Comparison of ENCODE assay signal across 35 cellular contexts in genomic region chr13:112152846-112153245, GRCh38.
"Had no signal": no experiment of that assay in that cellular context is flagged by ENCODE, and none has a peak within 500 bp of the region (broad histone marks: within the 10 kb centered on the region; RNA-seq: fewer than 3 reads in every experiment).

No MANE protein-coding gene starts in this region.

- H3K4me1 ChIP-seq: ascending aorta had no signal

- H3K4me3 Mint-ChIP-seq: activated B cell treated with CpG ODN at 0.5 μM for 24 hours; activated CD4-positive, alpha-beta memory T cell treated with anti-CD3 and anti-CD28 coated beads for 36 hours; activated CD4-positive, alpha-beta T cell treated with anti-CD3 and anti-CD28 coated beads, Interleukin-2, amount 10 ng/mL, durations not matched to agents 24 days and 14 days; activated CD8-positive, alpha-beta memory T cell treated with anti-CD3 and anti-CD28 coated beads, Interleukin-2, amount 10 ng/mL, durations not matched to agents 7 days and 5 days; activated CD8-positive, alpha-beta T cell treated with anti-CD3 and anti-CD28 coated beads, Interleukin-2, amount 10 ng/mL, durations not matched to agents 7 days and 5 days; activated naive CD4-positive, alpha-beta T cell treated with anti-CD3 and anti-CD28 coated beads, Interleukin-2, amount 10 ng/mL, durations not matched to agents 7 days and 5 days; activated naive CD4-positive, alpha-beta T cell treated with anti-CD3 and anti-CD28 coated beads, Interleukin-2, amount 50 U/mL, for 24 hours; activated naive CD8-positive, alpha-beta T cell; activated naive CD8-positive, alpha-beta T cell treated with anti-CD3 and anti-CD28 coated beads, Interleukin-2, amount 10 ng/mL, durations not matched to agents 7 days and 5 days; activated naive CD8-positive, alpha-beta T cell treated with anti-CD3 and anti-CD28 coated beads, Interleukin-2, amount 50 U/mL, for 24 hours; activated T-cell treated with anti-CD3 and anti-CD28 coated beads, Interleukin-2, amount 50 U/mL, for 24 hours; brain; T-helper 1 cell treated with Interleukin-12 subunit alpha and Interleukin-12 subunit beta and Interleukin-4 antibody, amounts not matched to agents 30 μg/mL and 1 μg/mL, for 36 hours; T-helper 2 cell treated with Interferon-gamma antibody and Interleukin-4, amounts not matched to agents 5 μg/mL and 100 μg/mL, for 36 hours had no signal

- H3K4me1 Mint-ChIP-seq: activated B cell treated with CpG ODN at 0.5 μM for 24 hours; activated CD4-positive, alpha-beta T cell treated with anti-CD3 and anti-CD28 coated beads, Interleukin-2, amount 10 ng/mL, durations not matched to agents 24 days and 14 days; activated CD8-positive, alpha-beta memory T cell treated with anti-CD3 and anti-CD28 coated beads, Interleukin-2, amount 10 ng/mL, durations not matched to agents 7 days and 5 days; activated naive CD4-positive, alpha-beta T cell treated with anti-CD3 and anti-CD28 coated beads, Interleukin-2, amount 10 ng/mL, durations not matched to agents 7 days and 5 days; activated naive CD4-positive, alpha-beta T cell treated with anti-CD3 and anti-CD28 coated beads, Interleukin-2, amount 50 U/mL, for 24 hours; activated naive CD8-positive, alpha-beta T cell treated with anti-CD3 and anti-CD28 coated beads, Interleukin-2, amount 10 ng/mL, durations not matched to agents 7 days and 5 days; activated naive CD8-positive, alpha-beta T cell treated with anti-CD3 and anti-CD28 coated beads, Interleukin-2, amount 50 U/mL, for 24 hours had no signal

- H3K27ac Mint-ChIP-seq: activated B cell treated with CpG ODN at 0.5 μM for 24 hours; activated CD4-positive, alpha-beta memory T cell treated with anti-CD3 and anti-CD28 coated beads for 36 hours; activated CD4-positive, alpha-beta T cell treated with anti-CD3 and anti-CD28 coated beads, Interleukin-2, amount 10 ng/mL, durations not matched to agents 24 days and 14 days; activated CD8-positive, alpha-beta memory T cell treated with anti-CD3 and anti-CD28 coated beads, Interleukin-2, amount 10 ng/mL, durations not matched to agents 7 days and 5 days; activated CD8-positive, alpha-beta T cell treated with anti-CD3 and anti-CD28 coated beads, Interleukin-2, amount 10 ng/mL, durations not matched to agents 7 days and 5 days; activated naive CD4-positive, alpha-beta T cell treated with anti-CD3 and anti-CD28 coated beads, Interleukin-2, amount 10 ng/mL, durations not matched to agents 7 days and 5 days; activated naive CD4-positive, alpha-beta T cell treated with anti-CD3 and anti-CD28 coated beads, Interleukin-2, amount 50 U/mL, for 24 hours; activated naive CD8-positive, alpha-beta T cell; activated naive CD8-positive, alpha-beta T cell treated with anti-CD3 and anti-CD28 coated beads, Interleukin-2, amount 10 ng/mL, durations not matched to agents 7 days and 5 days; activated naive CD8-positive, alpha-beta T cell treated with anti-CD3 and anti-CD28 coated beads, Interleukin-2, amount 50 U/mL, for 24 hours; activated T-cell treated with anti-CD3 and anti-CD28 coated beads, Interleukin-2, amount 50 U/mL, for 24 hours; activated T-helper 2 cell treated with anti-CD3 and anti-CD28 coated beads, Interferon-gamma antibody, Interleukin-2, Interleukin-4, amounts not matched to agents 10 μg/mL and 5 μg/mL and 100 μg/mL, durations not matched to agents 14 hours and 24 hours and 36 hours; T-helper 1 cell treated with Interleukin-12 subunit alpha and Interleukin-12 subunit beta and Interleukin-4 antibody, amounts not matched to agents 30 μg/mL and 1 μg/mL, for 36 hours; T-helper 2 cell treated with Interferon-gamma antibody and Interleukin-4, amounts not matched to agents 5 μg/mL and 100 μg/mL, for 36 hours had no signal

- DNase-seq: activated B cell treated with CpG ODN at 0.5 μM for 24 hours; activated CD4-positive, alpha-beta memory T cell treated with anti-CD3 and anti-CD28 coated beads for 36 hours; activated CD4-positive, alpha-beta T cell treated with anti-CD3 and anti-CD28 coated beads for 4 hours; activated CD4-positive, alpha-beta T cell treated with anti-CD3 and anti-CD28 coated beads, Interleukin-2, amount 10 ng/mL, durations not matched to agents 24 days and 14 days; activated CD4-positive, alpha-beta T cell treated with anti-CD3 and anti-CD28 coated beads, Interleukin-2, amount 50 U/mL, for 1 hour; activated CD4-positive, alpha-beta T cell treated with anti-CD3 and anti-CD28 coated beads, Interleukin-2, amount 50 U/mL, for 4 hours; activated CD4-positive, CD25-positive, alpha-beta regulatory T cell treated with anti-CD3 and anti-CD28 coated beads, Interleukin-2, amount 50 U/mL, for 72 hours; activated CD8-positive, alpha-beta memory T cell treated with anti-CD3 and anti-CD28 coated beads for 24 hours; activated CD8-positive, alpha-beta memory T cell treated with anti-CD3 and anti-CD28 coated beads, Interleukin-2, amount 10 ng/mL, durations not matched to agents 7 days and 5 days; activated CD8-positive, alpha-beta memory T cell treated with anti-CD3 and anti-CD28 coated beads, Interleukin-2, amount 50 U/mL, for 48 hours; activated CD8-positive, alpha-beta T cell treated with anti-CD3 and anti-CD28 coated beads, Interleukin-2, amount 10 ng/mL, durations not matched to agents 7 days and 5 days; activated effector memory CD4-positive, alpha-beta T cell treated with Interleukin-2 at 50 U/mL for 16 hours; activated gamma-delta T cell; activated naive CD4-positive, alpha-beta T cell treated with anti-CD3 and anti-CD28 coated beads, Interleukin-2, amount 10 ng/mL, durations not matched to agents 7 days and 5 days; activated naive CD4-positive, alpha-beta T cell treated with Interleukin-2 at 50 U/mL for 16 hours; activated naive CD8-positive, alpha-beta T cell treated with anti-CD3 and anti-CD28 coated beads, Interleukin-2, amount 10 ng/mL, durations not matched to agents 7 days and 5 days; activated naive CD8-positive, alpha-beta T cell treated with anti-CD3 and anti-CD28 coated beads, Interleukin-2, amount 50 U/mL, for 24 hours; activated T-cell treated with anti-CD3 and anti-CD28 coated beads, Interleukin-2, amount 50 U/mL, for 24 hours; activated T-cell treated with anti-CD3 and anti-CD28 coated beads, Interleukin-2, amount 50 U/mL, for 48 hours; amygdala; anterior cingulate cortex; central memory CD4-positive, alpha-beta T cell; SW 1271; T-helper 1 cell; T-helper 2 cell; T-helper 9 cell had no signal

- H3K27me3 ChIP-seq: ascending aorta had no signal

- H3K36me3 Mint-ChIP-seq: activated CD4-positive, alpha-beta memory T cell treated with anti-CD3 and anti-CD28 coated beads for 36 hours; activated CD8-positive, alpha-beta memory T cell treated with anti-CD3 and anti-CD28 coated beads, Interleukin-2, amount 10 ng/mL, durations not matched to agents 7 days and 5 days; activated naive CD4-positive, alpha-beta T cell treated with anti-CD3 and anti-CD28 coated beads, Interleukin-2, amount 10 ng/mL, durations not matched to agents 7 days and 5 days; activated naive CD4-positive, alpha-beta T cell treated with anti-CD3 and anti-CD28 coated beads, Interleukin-2, amount 50 U/mL, for 24 hours; activated naive CD8-positive, alpha-beta T cell; activated naive CD8-positive, alpha-beta T cell treated with anti-CD3 and anti-CD28 coated beads, Interleukin-2, amount 10 ng/mL, durations not matched to agents 7 days and 5 days had no signal

- ATAC-seq: activated CD8-positive, alpha-beta memory T cell treated with anti-CD3 and anti-CD28 coated beads, Interleukin-2, amount 10 ng/mL, durations not matched to agents 7 days and 5 days; activated CD8-positive, alpha-beta T cell treated with anti-CD3 and anti-CD28 coated beads, Interleukin-2, amount 10 ng/mL, durations not matched to agents 7 days and 5 days; activated naive CD8-positive, alpha-beta T cell treated with anti-CD3 and anti-CD28 coated beads, Interleukin-2, amount 50 U/mL, for 24 hours had no signal

- H3K36me3 ChIP-seq: ascending aorta, cardiac muscle cell had no signal

- H3K4me3 ChIP-seq: ascending aorta, cardiac muscle cell had no signal

- H3K27ac ChIP-seq: ascending aorta, cardiac muscle cell, VCaP had no signal
